Comparison of ENCODE assay signal across 28 cellular contexts in genomic region chr6:104477569-104477968, GRCh38.
"Had no signal": no experiment of that assay in that cellular context is flagged by ENCODE, and none has a peak within 500 bp of the region (broad histone marks: within the 10 kb centered on the region; RNA-seq: fewer than 3 reads in every experiment).

No MANE protein-coding gene starts in this region.

- DNase-seq: cortex of kidney; effector memory CD8-positive, alpha-beta T cell; erythroblast; esophagus squamous epithelium; foreskin melanocyte; glutamatergic neuron; heart right ventricle; hippocampal formation; left cardiac atrium; left lung; mesendoderm; midbrain; naive thymus-derived CD4-positive, alpha-beta T cell; pancreas; stimulated activated CD4-positive, alpha-beta T cell treated with anti-CD3 and anti-CD28 coated beads, Interleukin-12 subunit alpha, Interleukin-12 subunit beta, amount 100 ng/mL, for 4 hours; stimulated activated CD4-positive, alpha-beta T cell treated with anti-CD3 and anti-CD28 coated beads, Interleukin-1b, Interleukin-23, amount 100 ng/mL, for 48 hours; stimulated activated CD4-positive, alpha-beta T cell treated with anti-CD3 and anti-CD28 coated beads, Interleukin-4, amount 100 ng/mL, for 1 hour; stimulated activated CD8-positive, alpha-beta memory T cell treated with anti-CD3 and anti-CD28 coated beads, Interleukin-4, amount 100 ng/mL, for 48 hours; stimulated activated naive CD4-positive, alpha-beta T cell; stimulated activated naive CD8-positive, alpha-beta T cell treated with anti-CD3 and anti-CD28 coated beads, Interleukin-15, amount 100 ng/mL, for 72 hours; transverse colon had no signal

- H3K4me2 ChIP-seq: smooth muscle cell had no signal

- H3K27ac ChIP-seq: esophagus squamous epithelium, heart right ventricle, left lung, neutrophil, pancreas, prostate gland, right atrium auricular region, suprapubic skin, transverse colon, vagina had no signal

- H3K27me3 ChIP-seq: esophagus squamous epithelium, left lung, neutrophil, pancreas, right atrium auricular region, suprapubic skin, vagina had no signal

- H3K4me3 Mint-ChIP-seq: effector memory CD8-positive, alpha-beta T cell; naive thymus-derived CD4-positive, alpha-beta T cell; nephron; stimulated activated naive CD8-positive, alpha-beta T cell treated with anti-CD3 and anti-CD28 coated beads, Interleukin-15, amount 100 ng/mL, for 72 hours had no signal

- H3K4me1 Mint-ChIP-seq: naive thymus-derived CD4-positive, alpha-beta T cell; nephron; stimulated activated naive CD8-positive, alpha-beta T cell treated with anti-CD3 and anti-CD28 coated beads, Interleukin-15, amount 100 ng/mL, for 72 hours had no signal

- H3K36me3 ChIP-seq: esophagus squamous epithelium, heart right ventricle, left lung, neutrophil, pancreas, prostate gland, right atrium auricular region, suprapubic skin, transverse colon, vagina had no signal

- H3K4me3 ChIP-seq: esophagus squamous epithelium, heart right ventricle, left lung, pancreas, prostate gland, right atrium auricular region, smooth muscle cell, suprapubic skin, transverse colon, vagina had no signal

- H3K4me1 ChIP-seq: esophagus squamous epithelium, heart right ventricle, left lung, pancreas, prostate gland, right atrium auricular region, suprapubic skin, transverse colon, vagina had no signal

- H3K9me3 Mint-ChIP-seq: nephron; stimulated activated naive CD8-positive, alpha-beta T cell treated with anti-CD3 and anti-CD28 coated beads, Interleukin-15, amount 100 ng/mL, for 72 hours had no signal

- H3K36me3 Mint-ChIP-seq: naive thymus-derived CD4-positive, alpha-beta T cell had no signal

- H3K27me3 Mint-ChIP-seq: stimulated activated naive CD8-positive, alpha-beta T cell treated with anti-CD3 and anti-CD28 coated beads, Interleukin-15, amount 100 ng/mL, for 72 hours had no signal

- H3K9me3 ChIP-seq: esophagus squamous epithelium, heart right ventricle, left lung, neutrophil, pancreas, prostate gland, right atrium auricular region, suprapubic skin, transverse colon, vagina had no signal

- H3K27ac Mint-ChIP-seq: effector memory CD8-positive, alpha-beta T cell; naive thymus-derived CD4-positive, alpha-beta T cell; nephron; stimulated activated naive CD8-positive, alpha-beta T cell treated with anti-CD3 and anti-CD28 coated beads, Interleukin-15, amount 100 ng/mL, for 72 hours had no signal
